In genomic region chr3:8713901-8714759, GRCh38 we compare ENCODE assay signal across 10 cellular contexts. TPM values are rescaled to one million over a fixed set of nuclear protein-coding genes. Genes with fewer than 3 reads are reported as not detected.
DNase-seq lines count a peak whose midpoint lies in the region; ATAC-seq, FAIRE-seq and TF ChIP-seq lines count a peak whose summit lies in the region.
"Had no signal": no experiment of that assay in that cellular context is flagged by ENCODE, and none has a peak within 500 bp of the region (broad histone marks: within the 10 kb centered on the region; RNA-seq: fewer than 3 reads in every experiment).

No MANE protein-coding gene starts in this region.

- H2AFZ ChIP-seq in K562 (ENCODE audit: low read depth, low read length), result no peak overlapping the region

- no peak overlapping the region for H3K4me2 ChIP-seq in K562 (ENCODE audit: insufficient read depth, low read length)

- BruUV-seq in K562 (replicated peaks; lab: Mats Ljungman, UMichigan), result no TSS peak

- H3K4me3 ChIP-seq in cardiac muscle cell, result no peak overlapping the region
- H3K4me3 ChIP-seq in K562, result no peak overlapping the region
- no peak overlapping the region for H3K4me3 ChIP-seq in transverse colon
- no peak overlapping the region for H3K4me3 ChIP-seq in pancreas
- no peak overlapping the region for H3K4me3 ChIP-seq in tibial artery

- TF ChIP-seq RAD21 in K562 (CRISPR knock-in tag; conservative IDR thresholded peaks at IDR 0.05 in 1 of 2, IDR thresholded peaks at IDR 0.05 in 1 of 2), result peak; percentile 8 to 41; a peak in 3 of 4 replicates

- H3K9me1 ChIP-seq in K562 (ENCODE audit: control insufficient read depth, insufficient read depth, low read length), result no peaks in the 10 kb centered on the region

- in situ Hi-C loops in K562 (cut with MboI) (no loop called here), transverse colon (cut with MboI; ENCODE audit: low pct_ligation_motif_present in 1 of 4, low pct_unique_long_range_greater_than_20kb in 1 of 4, low sequenced_read_pairs in 3 of 4) (no loop called here)

- 12% methylated on average over 13 of the region's 14 CpGs for WGBS in K562 (ENCODE audit: insufficient coverage, low coverage, missing lambda C conversion rate)
- 71 to 90% methylated on average over 4 to 14 of the region's 14 CpGs for WGBS in transverse colon (ENCODE audit: low coverage in 1 of 2), 2 donors
- 68 to 79% methylated on average over 14 of the region's 14 CpGs for WGBS in pancreas, 2 donors

- peaks cover 24% of the 10 kb centered on the region for H3K27me3 ChIP-seq in cardiac muscle cell
- peaks cover 3 to 62% of the 10 kb centered on the region in 2 experiments; a peak in 4 of 5 replicates for H3K27me3 ChIP-seq in K562 (ENCODE audit: control insufficient read depth in 2 of 2, insufficient read depth in 2 of 2, low read length in 2 of 2)
- no peaks in the 10 kb centered on the region for H3K27me3 ChIP-seq in transverse colon
- H3K27me3 ChIP-seq in pancreas, result no peaks in the 10 kb centered on the region
- no peaks in the 10 kb centered on the region for H3K27me3 ChIP-seq in tibial artery

- H3K27ac ChIP-seq in cardiac muscle cell, result no peak overlapping the region
- no peak overlapping the region for H3K27ac ChIP-seq in K562 (ENCODE audit: extremely low read depth, low read depth, low read length)
- H3K27ac ChIP-seq in transverse colon, result no peak overlapping the region
- no peak overlapping the region for H3K27ac ChIP-seq in pancreas
- no peak overlapping the region for H3K27ac ChIP-seq in tibial artery

- ATAC-seq in left cardiac atrium (no peak), HG03103 (IDR thresholded peaks at IDR 0.05; ENCODE audit: low read depth, unreplicated experiment) (peak; percentile 78), K562 (peak; percentile 99), pancreas (no peak)

- CTCF ChIA-PET in K562 (lab: Yijun Ruan, JAX; ENCODE audit: low intra/inter-chr PET ratio), result no interaction called here

- TF ChIP-seq POLR2A in K562 (conservative IDR thresholded peaks at IDR 0.05) (no peak), transverse colon (IDR thresholded peaks at IDR 0.05) (no peak)

- intact Hi-C loops in left cardiac atrium (cut with DNase I), result no loop called here
- intact Hi-C loops in K562 (cut with micrococcal nuclease), result no loop called here
- intact Hi-C loops in transverse colon (cut with DNase I; ENCODE audit: low total_unique reads), result no loop called here
- intact Hi-C loops in pancreas (cut with DNase I), result no loop called here
- intact Hi-C loops in tibial artery (cut with DNase I; ENCODE audit: low total_unique reads), result no loop called here

- POLR2A ChIA-PET in K562 (lab: Yijun Ruan, JAX), result interaction anchor here (0.6 to 1.0 kb wide), 3 partner anchors 10 to 391 kb away, joined by 3 to 5 read pairs (median 3); no protein-coding TSS in a partner anchor

- H3K4me1 ChIP-seq in cardiac muscle cell (ENCODE audit: low read depth) (no peaks in the 10 kb centered on the region), K562 (replicated peaks in 1 of 2; ENCODE audit: control insufficient read depth in 2 of 2, insufficient read depth in 2 of 2, low read length in 2 of 2) (no peaks in the 10 kb centered on the region), transverse colon (no peaks in the 10 kb centered on the region), pancreas (no peaks in the 10 kb centered on the region), tibial artery (peaks cover 0 to 12% (median 3%) of the 10 kb centered on the region in 4 donors)

- no peaks in the 10 kb centered on the region for H3K79me2 ChIP-seq in K562 (ENCODE audit: control insufficient read depth, insufficient read depth, low read length)

- peak; percentile 93 for FAIRE-seq in K562 (lab: Jason Lieb, UNC)
- FAIRE-seq in pancreas (lab: Jason Lieb, UNC), result no peak

- H4K20me1 ChIP-seq in K562 (replicated peaks; ENCODE audit: control insufficient read depth, insufficient read depth, low read length), result no peaks in the 10 kb centered on the region

- H3K36me3 ChIP-seq in cardiac muscle cell, result no peaks in the 10 kb centered on the region
- H3K36me3 ChIP-seq in K562 (ENCODE audit: control insufficient read depth, insufficient read depth, low read length), result no peaks in the 10 kb centered on the region
- no peaks in the 10 kb centered on the region for H3K36me3 ChIP-seq in transverse colon
- H3K36me3 ChIP-seq in pancreas, result no peaks in the 10 kb centered on the region
- no peaks in the 10 kb centered on the region for H3K36me3 ChIP-seq in tibial artery

- H3K9ac ChIP-seq in K562 (ENCODE audit: insufficient read depth in 1 of 2, low read depth in 2 of 2, low read length in 2 of 2), result no peak overlapping the region

- TF ChIP-seq CTCF in cardiac muscle cell (IDR thresholded peaks at IDR 0.05; ENCODE audit: low read depth, low read length), result peak; percentile 68
- peak; percentile 80 to 89 (median 82) for TF ChIP-seq CTCF in K562 (IDR thresholded peaks at IDR 0.05 in 2 of 3, conservative IDR thresholded peaks at IDR 0.05 in 1 of 3; ENCODE audit: insufficient read depth in 2 of 3, low read depth in 1 of 3, low read length in 3 of 3)
- peak in 3 of 5 experiments; percentile 3 to 27 (median 8) for TF ChIP-seq CTCF in transverse colon (IDR thresholded peaks at IDR 0.05)
- TF ChIP-seq CTCF in pancreas (IDR thresholded peaks at IDR 0.05), result no peak
- TF ChIP-seq CTCF in tibial artery (IDR thresholded peaks at IDR 0.05), result no peak

- DNase-seq in cardiac muscle cell (ENCODE audit: low read depth in 1 of 2, low spot score in 1 of 2) (peak; percentile 22 to 25), left cardiac atrium (no peak), K562 (ENCODE audit: extremely low read depth in 1 of 4, low spot score in 3 of 4) (peak; percentile 53 to 70 (median 68)), transverse colon (no peak), pancreas (no peak), cerebellum (ENCODE audit: low spot score) (no peak), tibial artery (no peak)
- DNase-seq: mesenchymal stem cell had no signal

- H3K9me3 ChIP-seq in cardiac muscle cell (ENCODE audit: low read depth) (no peaks in the 10 kb centered on the region), K562 (replicated peaks; ENCODE audit: control insufficient read depth, insufficient read depth, low read depth, low read length) (no peaks in the 10 kb centered on the region), transverse colon (no peaks in the 10 kb centered on the region), pancreas (no peaks in the 10 kb centered on the region), tibial artery (no peaks in the 10 kb centered on the region)

- no peak for TF ChIP-seq EP300 in K562 (IDR thresholded peaks at IDR 0.05; ENCODE audit: low read length)
- no peak for TF ChIP-seq EP300 in transverse colon (IDR thresholded peaks at IDR 0.05; ENCODE audit: low read depth)

TF ChIP-seq in K562, 482 proteins besides CTCF, POLR2A, EP300 and RAD21 (continues in another document):
- TF ChIP-seq PTRF (tag; IDR thresholded peaks at IDR 0.05) (no peak), PRMT5 (CRISPR knock-in tag; IDR thresholded peaks at IDR 0.05) (no peak), GTF2F1 (IDR thresholded peaks at IDR 0.05; ENCODE audit: low read depth, low read length) (no peak)

RNA-seq across cellular contexts. Expression of gene CAV3, which starts 19.5 kb away (rescaled TPM):
- total RNA-seq in cardiac muscle cell, result 0.09 and 0.67 TPM in 2 replicates
- polyA plus RNA-seq in cardiac muscle cell, result 0.39 and 0.77 TPM in 2 replicates
- total RNA-seq in left cardiac atrium, result 10 to 100 TPM; 17.6 to 20.4 TPM
- not detected in 2 replicates for total RNA-seq in K562 (2011; cell fraction: chromatin; rRNA removed; ENCODE audit: low replicate concordance)
- total RNA-seq in K562 (2011; cell fraction: nucleolus; rRNA removed), result not detected in 2 replicates
- total RNA-seq in K562 (2011; cell fraction: nucleoplasm; rRNA removed), result not detected in 2 replicates
- total RNA-seq in K562 (2014; rRNA removed), result not detected in 2 replicates
- total RNA-seq in K562 (2014; rRNA removed; fragmentation: Illumina TruSeq; extraction: Trizol), result not detected in 2 replicates
- not detected in 2 replicates for total RNA-seq in K562 (2015; rRNA removed; fragmentation: Illumina TruSeq; extraction: Trizol)
- not detected in 2 replicates for total RNA-seq in K562 (2021)
- polyA plus RNA-seq in K562 (2011; rRNA removed), result not detected in 2 replicates
- polyA plus RNA-seq in K562 (2011; cell fraction: cytosol; rRNA removed), result not detected in 2 replicates
- not detected in 2 replicates for polyA plus RNA-seq in K562 (2011; cell fraction: nucleus; rRNA removed)
- not detected in 2 replicates for polyA plus RNA-seq in K562 (2012)
- polyA plus RNA-seq in K562 (2014; fragmentation: Illumina TruSeq; extraction: Trizol), result not detected in 2 replicates
- not detected for polyA plus RNA-seq in K562 (2014; fragmentation: Nextera tagmentation; extraction: Ambion mirVana)
- polyA plus RNA-seq in K562 (2014; rRNA removed), result not detected in 2 replicates
- polyA minus RNA-seq in K562 (2011; rRNA and poly(A)+ RNA removed), result not detected in 2 replicates
- not detected in 2 replicates for polyA minus RNA-seq in K562 (2011; cell fraction: cytosol; rRNA and poly(A)+ RNA removed)
- not detected in 2 replicates for polyA minus RNA-seq in K562 (2011; cell fraction: nucleus; rRNA and poly(A)+ RNA removed)
- not detected for total RNA-seq in transverse colon
- not detected for total RNA-seq in pancreas
- polyA plus RNA-seq in pancreas, result not detected
- total RNA-seq in cerebellum, result not detected
- total RNA-seq: T-helper 1 cell treated with Interleukin-12 subunit alpha and Interleukin-12 subunit beta and Interleukin-4 antibody, amounts not matched to agents 30 ng/mL and 1 ng/mL, for 36 hours had no signal

RNA-seq across cellular contexts. Expression of gene OXTR, which starts 55.3 kb away (rescaled TPM):
- total RNA-seq in cardiac muscle cell (0.49 and 1.9 TPM in 2 replicates), left cardiac atrium (under 1 TPM; 0.47 to 0.59 TPM), K562 (2014; rRNA removed) (0.68 and 1.4 TPM in 2 replicates), K562 (2014; rRNA removed; fragmentation: Illumina TruSeq; extraction: Trizol) (0.80 and 0.83 TPM in 2 replicates), K562 (2015; rRNA removed; fragmentation: Illumina TruSeq; extraction: Trizol) (1.1 and 1.4 TPM in 2 replicates), K562 (2021) (1.2 and 1.5 TPM in 2 replicates), transverse colon (1 to 10 TPM in 1 of 4 donors, under 1 TPM in 1, not detected in 2; 0.27 to 1.1 TPM), pancreas (1 to 10 TPM in 1 of 6 donors, under 1 TPM in 5; 0.05 to 2.4 (median 0.24) TPM), cerebellum (3.2 TPM)
- polyA plus RNA-seq in cardiac muscle cell (0.64 and 0.75 TPM in 2 replicates), K562 (2011; rRNA removed) (0.38 and 0.57 TPM in 2 replicates), K562 (2014; fragmentation: Illumina TruSeq; extraction: Trizol) (0.57 and 1.1 TPM in 2 replicates), K562 (2014; fragmentation: Nextera tagmentation; extraction: Ambion mirVana) (under 1 TPM; 0.14 to 0.22 TPM), K562 (2014; rRNA removed) (1.0 and 1.3 TPM in 2 replicates), pancreas (under 1 TPM; 0.19 to 0.31 TPM)
- 1.3 and 1.4 TPM in 2 replicates for total RNA-seq in K562 (2011; cell fraction: chromatin; rRNA removed; ENCODE audit: low replicate concordance)
- 0.50 and 0.79 TPM in 2 replicates for total RNA-seq in K562 (2011; cell fraction: nucleolus; rRNA removed)
- 0.53 and 0.73 TPM in 2 replicates for total RNA-seq in K562 (2011; cell fraction: nucleoplasm; rRNA removed)
- 0.24 and 0.42 TPM in 2 replicates for polyA plus RNA-seq in K562 (2011; cell fraction: cytosol; rRNA removed)
- 1.7 and 2.2 TPM in 2 replicates for polyA plus RNA-seq in K562 (2011; cell fraction: nucleus; rRNA removed)
- polyA plus RNA-seq in K562 (2012), result 0.71 and 0.78 TPM in 2 replicates
- 0.28 and 0.48 TPM in 2 replicates for polyA minus RNA-seq in K562 (2011; rRNA and poly(A)+ RNA removed)
- polyA minus RNA-seq in K562 (2011; cell fraction: cytosol; rRNA and poly(A)+ RNA removed), result 0.48 and 0.64 TPM in 2 replicates
- 1.3 and 1.4 TPM in 2 replicates for polyA minus RNA-seq in K562 (2011; cell fraction: nucleus; rRNA and poly(A)+ RNA removed)

Comparison
In these comparisons a context has a peak if more than half of its experiments do, and no peak if none do; other contexts are left out.
1. DNase-seq: peak in cardiac muscle cell (2 of 2) and K562 (4 of 4); none in left cardiac atrium (single experiment), transverse colon (single experiment), pancreas (0 of 6), cerebellum (single experiment) and tibial artery (0 of 2).
2. RNA of gene CAV3, which starts 19.5 kb away (total RNA-seq): 17.6 to 20.4 TPM in left cardiac atrium; 0.09 to 0.67 TPM in cardiac muscle cell, not detected in K562, not detected in transverse colon, not detected in pancreas and not detected in cerebellum (single experiment); every median in the first group is over 10 times any median in the second.
3. CTCF ChIP-seq: peak in cardiac muscle cell (single experiment), K562 (3 of 3) and transverse colon (3 of 5); none in pancreas (0 of 4) and tibial artery (0 of 2).
4. ATAC-seq: peak in HG03103 (single experiment) and K562 (single experiment); none in left cardiac atrium (0 of 2) and pancreas (0 of 4).